ENCODE assay signal across 1 cellular context in genomic region chr5:32444191-32444945, GRCh38.
A peak's percentile ranks its signal among the peaks of the same experiment; 100 is the strongest.
TF ChIP-seq lines count a peak whose summit lies in the region.

Gene ZFR, minus strand, starts transcription at chr5:32444740. Its CDS starts 82 bp downstream, at chr5:32444658.

TF ChIP-seq in HepG2, 621 proteins besides CTCF, POLR2A, EP300 and RAD21 (continued from another document):
- TF ChIP-seq ATF4 (CRISPR knock-in tag; IDR thresholded peaks at IDR 0.05) (peak in 1 of 2 experiments; percentile 36; a peak in 1 of 4 replicates), ZNF446 (CRISPR knock-in tag; IDR thresholded peaks at IDR 0.05) (0 out of 2 replicates have a peak, but pooled peaks have one; percentile 52), MAZ (IDR thresholded peaks at IDR 0.05; ENCODE audit: borderline replicate concordance, low read depth, low read length) (0 out of 2 replicates have a peak, but pooled peaks have one; percentile 50), MAZ (CRISPR knock-in tag; IDR thresholded peaks at IDR 0.05; ENCODE audit: low read depth) (peak; percentile 93), ZFP41 (CRISPR knock-in tag; IDR thresholded peaks at IDR 0.05; ENCODE audit: borderline replicate concordance) (no peak), ZNF841 (CRISPR knock-in tag; IDR thresholded peaks at IDR 0.05; ENCODE audit: borderline replicate concordance) (0 out of 2 replicates have a peak, but pooled peaks have one; percentile 76), SATB2 (CRISPR knock-in tag; IDR thresholded peaks at IDR 0.05) (0 out of 2 replicates have a peak, but pooled peaks have one; percentile 67)
